12 cellular contexts compared by ENCODE assay signal in genomic region chr1:222124602-222125001, GRCh38.
DNase-seq lines count a peak whose midpoint lies in the region; ATAC-seq, FAIRE-seq and TF ChIP-seq lines count a peak whose summit lies in the region.
"Had no signal": no experiment of that assay in that cellular context is flagged by ENCODE, and none has a peak within 500 bp of the region (broad histone marks: within the 10 kb centered on the region; RNA-seq: fewer than 3 reads in every experiment).

No MANE protein-coding gene starts in this region.

- H3K4me1 ChIP-seq in esophagus squamous epithelium: no peaks in the 10 kb centered on the region
- H3K4me1 ChIP-seq in small intestine (ENCODE audit: control insufficient read depth in 2 of 2, insufficient read depth in 1 of 2, low read depth in 1 of 2, low read length in 1 of 2): no peaks in the 10 kb centered on the region
- H3K4me1 ChIP-seq in Karpas-422 (ENCODE audit: low read length): no peaks in the 10 kb centered on the region

- no peak overlapping the region for H3K9ac ChIP-seq in Karpas-422 (ENCODE audit: low read length)

- H3K9me3 ChIP-seq in esophagus squamous epithelium: no peaks in the 10 kb centered on the region
- no peaks in the 10 kb centered on the region for H3K9me3 ChIP-seq in small intestine (ENCODE audit: control insufficient read depth, low read depth)
- no peaks in the 10 kb centered on the region for H3K9me3 ChIP-seq in Karpas-422 (ENCODE audit: low read length)

- FAIRE-seq in small intestine (lab: Jason Lieb, UNC): no peak
- FAIRE-seq: G401.6 had no signal

- TF ChIP-seq CTCF in GM12873 (IDR thresholded peaks at IDR 0.05; ENCODE audit: insufficient read depth, low read depth, low read length, missing control alignments): peak; percentile 24
- TF ChIP-seq CTCF in esophagus squamous epithelium (IDR thresholded peaks at IDR 0.05): peak in 4 of 6 experiments; percentile 14 to 58 (median 29)

- ATAC-seq in GM19324 (IDR thresholded peaks at IDR 0.05; ENCODE audit: low FRiP score, unreplicated experiment): no peak
- ATAC-seq: Right ventricle myocardium inferior had no signal

- 13 to 44% methylated on average over 1 of the region's 1 CpG for WGBS in esophagus squamous epithelium, 2 donors
- WGBS in small intestine, 3 donors: 26 to 57% (median 27%) methylated on average over 1 of the region's 1 CpG

- intact Hi-C loops in esophagus squamous epithelium (cut with DNase I): no loop called here

- no peak for TF ChIP-seq POLR2A in esophagus squamous epithelium (IDR thresholded peaks at IDR 0.05)

- no peak overlapping the region for H3K4me2 ChIP-seq in Karpas-422 (ENCODE audit: low read depth, low read length, poor library complexity, severe bottlenecking)

- H3K27me3 ChIP-seq in esophagus squamous epithelium (no peaks in the 10 kb centered on the region), small intestine (ENCODE audit: control insufficient read depth in 2 of 2, insufficient read depth in 2 of 2, low read length in 2 of 2) (no peaks in the 10 kb centered on the region), Karpas-422 (ENCODE audit: low read length) (no peaks in the 10 kb centered on the region)

- H2AFZ ChIP-seq in Karpas-422 (ENCODE audit: low read length): no peak overlapping the region

- peak; percentile 73 for DNase-seq in NCI-H82 (lab: John Stamatoyannopoulos, UW)
- no peak for DNase-seq in esophagus squamous epithelium (lab: John Stamatoyannopoulos, UW)
- DNase-seq in small intestine: peak; percentile 1
- no peak for DNase-seq in cerebellum (ENCODE audit: low spot score)
- DNase-seq in Karpas-422: no peak
- DNase-seq: activated CD4-positive, CD25-positive, alpha-beta regulatory T cell treated with anti-CD3 and anti-CD28 coated beads, Interleukin-2, amount 50 U/mL, for 72 hours; activated effector memory CD4-positive, alpha-beta T cell treated with Interleukin-2 at 50 U/mL for 16 hours; NCI-H187 treated with DMSO at 0.1 percent for 48 hours had no signal

- H4K20me1 ChIP-seq in Karpas-422 (ENCODE audit: insufficient read depth, low read depth, low read length): no peaks in the 10 kb centered on the region

- H3K27ac ChIP-seq in esophagus squamous epithelium: no peak overlapping the region
- H3K27ac ChIP-seq in small intestine (ENCODE audit: low read depth in 1 of 2, low read length in 1 of 2): no peak overlapping the region
- H3K27ac ChIP-seq in Karpas-422 (ENCODE audit: low read length): no peak overlapping the region

- no peaks in the 10 kb centered on the region for H3K9me2 ChIP-seq in Karpas-422 (replicated peaks; ENCODE audit: insufficient read depth, low read length)

- H3K36me3 ChIP-seq in esophagus squamous epithelium: no peaks in the 10 kb centered on the region
- no peaks in the 10 kb centered on the region for H3K36me3 ChIP-seq in small intestine (ENCODE audit: control insufficient read depth in 2 of 2, insufficient read depth in 2 of 2, low read length in 2 of 2)
- H3K36me3 ChIP-seq in Karpas-422 (ENCODE audit: insufficient read depth, low read length): no peaks in the 10 kb centered on the region

- no peaks in the 10 kb centered on the region for H3K79me2 ChIP-seq in Karpas-422 (ENCODE audit: low read length)

- H3K4me3 ChIP-seq in esophagus squamous epithelium (no peak overlapping the region), small intestine (ENCODE audit: low read depth in 1 of 2, low read length in 2 of 2) (no peak overlapping the region), Karpas-422 (ENCODE audit: low read length) (no peak overlapping the region)

Comparison
In these comparisons a context has a peak if more than half of its experiments do, and no peak if none do; other contexts are left out.
1. DNase-seq: peak in NCI-H82 (single experiment) and small intestine (single experiment); none in esophagus squamous epithelium (single experiment), cerebellum (single experiment) and Karpas-422 (single experiment).